Comparison of ENCODE assay signal across 19 cellular contexts in the genomic region with DNA sequence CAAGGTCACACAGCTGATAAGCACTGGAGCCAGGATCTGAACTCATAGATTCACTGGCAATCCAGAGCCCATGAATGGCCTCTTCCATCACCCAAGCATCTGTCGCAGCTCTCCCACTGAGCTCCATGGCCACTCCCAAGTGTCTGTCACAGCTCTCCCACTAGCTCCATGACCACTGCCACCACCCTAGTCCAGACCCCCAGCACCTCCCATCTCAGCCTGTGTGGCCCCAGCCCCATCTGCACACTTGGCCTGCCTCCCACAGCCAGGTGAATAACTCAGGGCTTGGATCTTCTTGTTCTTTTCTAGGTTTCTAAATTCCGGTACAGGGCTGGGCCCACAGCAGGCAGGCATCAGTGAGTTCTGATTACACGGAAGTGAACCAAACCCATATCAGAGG.
"Had no signal": no experiment of that assay in that cellular context is flagged by ENCODE, and none has a peak within 500 bp of the region (broad histone marks: within the 10 kb centered on the region; RNA-seq: fewer than 3 reads in every experiment).

No MANE protein-coding gene starts in this region.

- H3K4me3 ChIP-seq: dorsolateral prefrontal cortex, lung, ovary, sigmoid colon, suprapubic skin, transverse colon, upper lobe of right lung, uterus had no signal

- ATAC-seq: natural killer cell treated with Interleukin-12 subunit alpha and Interleukin-12 subunit beta and Interleukin-15 and Interleukin-18, amount 100 ng/mL, for 72 hours; stimulated activated memory B cell treated with anti-CD40 and anti-IgM and Interleukin-4, amounts not matched to agents 10 μg/mL and 1 μg/mL and 100 μg/mL, for 72 hours; upper lobe of right lung had no signal

- H3K9me3 ChIP-seq: ovary, sigmoid colon, suprapubic skin, transverse colon, upper lobe of right lung, uterus had no signal

- H3K36me3 Mint-ChIP-seq: immature natural killer cell; memory B cell; natural killer cell treated with Interleukin-12 subunit alpha and Interleukin-12 subunit beta and Interleukin-15 and Interleukin-18, amount 100 ng/mL, for 72 hours; stimulated activated memory B cell treated with anti-CD40 and anti-IgM and Interleukin-4, amounts not matched to agents 10 μg/mL and 1 μg/mL and 100 μg/mL, for 72 hours had no signal

- H3K9me3 Mint-ChIP-seq: memory B cell; natural killer cell treated with Interleukin-12 subunit alpha and Interleukin-12 subunit beta and Interleukin-15 and Interleukin-18, amount 100 ng/mL, for 72 hours; neural crest cell; stimulated activated memory B cell treated with anti-CD40 and anti-IgM and Interleukin-4, amounts not matched to agents 10 μg/mL and 1 μg/mL and 100 μg/mL, for 72 hours; stimulated activated naive CD8-positive, alpha-beta T cell treated with anti-CD3 and anti-CD28 coated beads, Interleukin-15, Interleukin-2, amounts not matched to agents 100 ng/mL and 50 ng/mL, for 24 hours had no signal

- H3K36me3 ChIP-seq: ovary, sigmoid colon, suprapubic skin, transverse colon, upper lobe of right lung, uterus had no signal

- H3K27me3 ChIP-seq: dorsolateral prefrontal cortex, ovary, suprapubic skin, transverse colon, upper lobe of right lung, uterus had no signal

- H3K27ac ChIP-seq: dorsolateral prefrontal cortex, ovary, sigmoid colon, suprapubic skin, transverse colon, upper lobe of right lung, uterus had no signal

- H3K4me1 Mint-ChIP-seq: immature natural killer cell; memory B cell; neural crest cell; stimulated activated memory B cell treated with anti-CD40 and anti-IgM and Interleukin-4, amounts not matched to agents 10 μg/mL and 1 μg/mL and 100 μg/mL, for 72 hours had no signal

- H3K27ac Mint-ChIP-seq: immature natural killer cell; memory B cell; natural killer cell treated with Interleukin-12 subunit alpha and Interleukin-12 subunit beta and Interleukin-15 and Interleukin-18, amount 100 ng/mL, for 72 hours; stimulated activated memory B cell treated with anti-CD40 and anti-IgM and Interleukin-4, amounts not matched to agents 10 μg/mL and 1 μg/mL and 100 μg/mL, for 72 hours; stimulated activated naive CD8-positive, alpha-beta T cell treated with anti-CD3 and anti-CD28 coated beads, Interleukin-15, Interleukin-2, amounts not matched to agents 100 ng/mL and 50 ng/mL, for 24 hours had no signal

- DNase-seq: cerebellar nuclear complex; dorsolateral prefrontal cortex; effector CD4-positive, alpha-beta T cell; immature natural killer cell; islet precursor cell; kidney glomerular epithelial cell; sigmoid colon; stimulated activated CD4-positive, alpha-beta T cell treated with anti-CD3 and anti-CD28 coated beads, Interleukin-4, amount 100 ng/mL, for 4 hours; transverse colon; upper lobe of right lung had no signal

- H3K4me3 Mint-ChIP-seq: immature natural killer cell; memory B cell; natural killer cell treated with Interleukin-12 subunit alpha and Interleukin-12 subunit beta and Interleukin-15 and Interleukin-18, amount 100 ng/mL, for 72 hours; neural crest cell; stimulated activated memory B cell treated with anti-CD40 and anti-IgM and Interleukin-4, amounts not matched to agents 10 μg/mL and 1 μg/mL and 100 μg/mL, for 72 hours; stimulated activated naive CD8-positive, alpha-beta T cell treated with anti-CD3 and anti-CD28 coated beads, Interleukin-15, Interleukin-2, amounts not matched to agents 100 ng/mL and 50 ng/mL, for 24 hours had no signal

- H3K27me3 Mint-ChIP-seq: natural killer cell treated with Interleukin-12 subunit alpha and Interleukin-12 subunit beta and Interleukin-15 and Interleukin-18, amount 100 ng/mL, for 72 hours; stimulated activated memory B cell treated with anti-CD40 and anti-IgM and Interleukin-4, amounts not matched to agents 10 μg/mL and 1 μg/mL and 100 μg/mL, for 72 hours had no signal

- H3K4me1 ChIP-seq: sigmoid colon, transverse colon, upper lobe of right lung, uterus had no signal
